ENCODE assay signal across 21 cellular contexts in genomic region chr11:12687216-12687623, GRCh38. TPM values are rescaled to one million over a fixed set of nuclear protein-coding genes. Genes with fewer than 3 reads are reported as not detected.
DNase-seq lines count a peak whose midpoint lies in the region; ATAC-seq and TF ChIP-seq lines count a peak whose summit lies in the region.
"Had no signal": no experiment of that assay in that cellular context is flagged by ENCODE, and none has a peak within 500 bp of the region (broad histone marks: within the 10 kb centered on the region; RNA-seq: fewer than 3 reads in every experiment).

No MANE protein-coding gene starts in this region.

- no peak for ATAC-seq in HG02870 (IDR thresholded peaks at IDR 0.05; ENCODE audit: unreplicated experiment)
- no peak for ATAC-seq in GM19463 (IDR thresholded peaks at IDR 0.05; ENCODE audit: unreplicated experiment)
- ATAC-seq: left lobe of liver had no signal

- H3K4me3 Mint-ChIP-seq in MCF 10A (ENCODE audit: unreplicated experiment): no peak overlapping the region
- no peak overlapping the region for H3K4me3 Mint-ChIP-seq in mesothelial cell of epicardium
- no peak overlapping the region for H3K4me3 Mint-ChIP-seq in activated T-helper 1 cell treated with anti-CD3 and anti-CD28 coated beads, Interleukin-12 subunit alpha, Interleukin-12 subunit beta, Interleukin-2, Interleukin-4 antibody, amounts not matched to agents 30 ng/mL and 10 ng/mL and 1 ng/mL, durations not matched to agents 14 hours and 24 hours and 36 hours
- H3K4me3 Mint-ChIP-seq: endodermal cell had no signal

- H4K20me1 ChIP-seq in mammary epithelial cell (ENCODE audit: insufficient read depth, low read length): no peaks in the 10 kb centered on the region

- H3K36me3 Mint-ChIP-seq in MCF 10A (ENCODE audit: insufficient read depth, unreplicated experiment) (peaks cover 36% of the 10 kb centered on the region), mesothelial cell of epicardium (no peaks in the 10 kb centered on the region)
- no peaks in the 10 kb centered on the region for H3K36me3 Mint-ChIP-seq in activated T-helper 1 cell treated with anti-CD3 and anti-CD28 coated beads, Interleukin-12 subunit alpha, Interleukin-12 subunit beta, Interleukin-2, Interleukin-4 antibody, amounts not matched to agents 30 ng/mL and 10 ng/mL and 1 ng/mL, durations not matched to agents 14 hours and 24 hours and 36 hours (ENCODE audit: low read depth)

- H3K27ac ChIP-seq in breast epithelium (peak overlapping the region; percentile 34 to 58), mammary epithelial cell (ENCODE audit: insufficient read depth, low read depth, low read length) (peak overlapping the region; percentile 46)
- H3K27ac ChIP-seq: C4-2B, testis had no signal

- H3K27me3 ChIP-seq in breast epithelium (no peaks in the 10 kb centered on the region), mammary epithelial cell (ENCODE audit: insufficient read depth, low read length) (no peaks in the 10 kb centered on the region)
- H3K27me3 ChIP-seq: adrenal gland, testis had no signal

- no peak overlapping the region for H2AFZ ChIP-seq in mammary epithelial cell (ENCODE audit: low read depth, low read length)

- H3K9me3 Mint-ChIP-seq in MCF 10A (ENCODE audit: unreplicated experiment) (no peaks in the 10 kb centered on the region), mesothelial cell of epicardium (no peaks in the 10 kb centered on the region)
- no peaks in the 10 kb centered on the region for H3K9me3 Mint-ChIP-seq in activated T-helper 1 cell treated with anti-CD3 and anti-CD28 coated beads, Interleukin-12 subunit alpha, Interleukin-12 subunit beta, Interleukin-2, Interleukin-4 antibody, amounts not matched to agents 30 ng/mL and 10 ng/mL and 1 ng/mL, durations not matched to agents 14 hours and 24 hours and 36 hours
- H3K9me3 Mint-ChIP-seq: endodermal cell had no signal

- TF ChIP-seq POLR2A in breast epithelium (IDR thresholded peaks at IDR 0.05): no peak

- DNase-seq in breast epithelium (ENCODE audit: low spot score in 2 of 2) (no peak), MCF 10A (ENCODE audit: unreplicated experiment) (no peak), mammary epithelial cell (no peak), mesothelial cell of epicardium (ENCODE audit: low spot score in 2 of 2, unreplicated experiment in 2 of 2) (no peak), AG20443 (ENCODE audit: low spot score) (no peak)
- no peak for DNase-seq in activated T-helper 1 cell treated with anti-CD3 and anti-CD28 coated beads, Interleukin-12 subunit alpha, Interleukin-12 subunit beta, Interleukin-2, Interleukin-4 antibody, amounts not matched to agents 30 ng/mL and 10 ng/mL and 1 ng/mL, durations not matched to agents 14 hours and 24 hours and 36 hours (ENCODE audit: low spot score)
- DNase-seq: activated CD4-positive, alpha-beta T cell treated with anti-CD3 and anti-CD28 coated beads for 4 hours; activated effector memory CD4-positive, alpha-beta T cell treated with Interleukin-2 at 50 U/mL for 16 hours; adrenal gland; DND-41; foreskin fibroblast; NCI-H2029 treated with DMSO at 0.1 percent for 48 hours; NCI-H524 treated with DMSO at 0.1 percent for 48 hours; occipital lobe; stimulated activated CD4-positive, alpha-beta T cell treated with anti-CD3 and anti-CD28 coated beads, Interleukin-2, amount 100 ng/mL, for 48 hours; testis had no signal

- H3K27me3 Mint-ChIP-seq in MCF 10A (ENCODE audit: insufficient read depth, unreplicated experiment) (no peaks in the 10 kb centered on the region), mesothelial cell of epicardium (ENCODE audit: low read depth) (no peaks in the 10 kb centered on the region)
- H3K27me3 Mint-ChIP-seq in activated T-helper 1 cell treated with anti-CD3 and anti-CD28 coated beads, Interleukin-12 subunit alpha, Interleukin-12 subunit beta, Interleukin-2, Interleukin-4 antibody, amounts not matched to agents 30 ng/mL and 10 ng/mL and 1 ng/mL, durations not matched to agents 14 hours and 24 hours and 36 hours (ENCODE audit: insufficient read depth): peaks cover 52% of the 10 kb centered on the region

- no peaks in the 10 kb centered on the region for H3K9me3 ChIP-seq in breast epithelium
- H3K9me3 ChIP-seq in mammary epithelial cell (replicated peaks; ENCODE audit: insufficient read depth, low read length): no peaks in the 10 kb centered on the region
- H3K9me3 ChIP-seq: adrenal gland, testis had no signal

- no peaks in the 10 kb centered on the region for H3K36me3 ChIP-seq in breast epithelium
- H3K36me3 ChIP-seq in mammary epithelial cell (ENCODE audit: insufficient read depth, low read length): no peaks in the 10 kb centered on the region
- H3K36me3 ChIP-seq: adrenal gland had no signal

- dilution Hi-C loops in mammary epithelial cell (cut with HindIII; ENCODE audit: low sequenced_read_pairs): no loop called here

- in situ Hi-C loops in mammary epithelial cell (cut with MboI; ENCODE audit: low sequenced_read_pairs in 2 of 2): no loop called here

- TF ChIP-seq CTCF in breast epithelium (IDR thresholded peaks at IDR 0.05): no peak
- no peak for TF ChIP-seq CTCF in MCF 10A (IDR thresholded peaks at IDR 0.05; ENCODE audit: unreplicated experiment)
- TF ChIP-seq CTCF in mammary epithelial cell (conservative IDR thresholded peaks at IDR 0.05 in 1 of 2, IDR thresholded peaks at IDR 0.05 in 1 of 2; ENCODE audit: extremely low read depth in 1 of 2, insufficient read depth in 1 of 2, low read depth in 1 of 2, low read length in 2 of 2): no peak
- TF ChIP-seq CTCF in mesothelial cell of epicardium (IDR thresholded peaks at IDR 0.05; ENCODE audit: unreplicated experiment): no peak

- H3K4me2 ChIP-seq in mammary epithelial cell (ENCODE audit: insufficient read depth, low read depth, low read length): peak overlapping the region; percentile 4

- H3K9ac ChIP-seq in mammary epithelial cell (ENCODE audit: insufficient read depth, low read length): no peak overlapping the region

- no TSS peak for BruUV-seq in MCF 10A (replicated peaks; lab: Mats Ljungman, UMichigan)
- BruUV-seq in mammary epithelial cell (replicated peaks; lab: Mats Ljungman, UMichigan): no TSS peak

- H3K4me1 ChIP-seq in breast epithelium (peaks cover 0 to 14% of the 10 kb centered on the region in 2 donors), mammary epithelial cell (ENCODE audit: insufficient read depth, low read length) (peaks cover 68% of the 10 kb centered on the region)

- intact Hi-C loops in breast epithelium (cut with DNase I; ENCODE audit: low total_unique reads) (no loop called here), MCF 10A (cut with micrococcal nuclease) (no loop called here), mammary epithelial cell (cut with micrococcal nuclease) (no loop called here)
- intact Hi-C loops in activated T-helper 1 cell treated with anti-CD3 and anti-CD28 coated beads, Interleukin-12 subunit alpha, Interleukin-12 subunit beta, Interleukin-2, Interleukin-4 antibody, amounts not matched to agents 30 ng/mL and 10 ng/mL and 1 ng/mL, durations not matched to agents 14 hours and 24 hours and 36 hours (cut with micrococcal nuclease): no loop called here

- peaks cover 99% of the 10 kb centered on the region for H3K79me2 ChIP-seq in mammary epithelial cell (ENCODE audit: insufficient read depth, low read length)

- H3K4me3 ChIP-seq in breast epithelium: no peak overlapping the region
- no peak overlapping the region for H3K4me3 ChIP-seq in mammary epithelial cell (replicated peaks in 1 of 3; ENCODE audit: insufficient read depth in 1 of 3, low read depth in 2 of 3, low read length in 3 of 3)
- H3K4me3 ChIP-seq: adrenal gland, testis had no signal

- 60% methylated on average over 1 of the region's 1 CpG for WGBS in mammary epithelial cell (ENCODE audit: low coverage, missing lambda C conversion rate)

- peaks cover 71% of the 10 kb centered on the region for H3K4me1 Mint-ChIP-seq in MCF 10A (ENCODE audit: insufficient read depth, unreplicated experiment)
- H3K4me1 Mint-ChIP-seq in mesothelial cell of epicardium: peaks cover 97% of the 10 kb centered on the region
- H3K4me1 Mint-ChIP-seq in activated T-helper 1 cell treated with anti-CD3 and anti-CD28 coated beads, Interleukin-12 subunit alpha, Interleukin-12 subunit beta, Interleukin-2, Interleukin-4 antibody, amounts not matched to agents 30 ng/mL and 10 ng/mL and 1 ng/mL, durations not matched to agents 14 hours and 24 hours and 36 hours (ENCODE audit: low read depth): no peaks in the 10 kb centered on the region

- no peak overlapping the region for H3K27ac Mint-ChIP-seq in MCF 10A (ENCODE audit: low read depth, unreplicated experiment)
- H3K27ac Mint-ChIP-seq in mesothelial cell of epicardium: peak overlapping the region; percentile 94
- no peak overlapping the region for H3K27ac Mint-ChIP-seq in activated T-helper 1 cell treated with anti-CD3 and anti-CD28 coated beads, Interleukin-12 subunit alpha, Interleukin-12 subunit beta, Interleukin-2, Interleukin-4 antibody, amounts not matched to agents 30 ng/mL and 10 ng/mL and 1 ng/mL, durations not matched to agents 14 hours and 24 hours and 36 hours
- H3K27ac Mint-ChIP-seq: endodermal cell had no signal

- POLR2A ChIA-PET in MCF 10A (lab: Yijun Ruan, JAX): interaction anchor here (11.2 kb wide), 1 partner anchor 8 kb away, joined by 248 read pairs; no protein-coding TSS in a partner anchor

- CTCF ChIA-PET in MCF 10A (lab: Yijun Ruan, JAX): interaction anchor here (0.7 to 1.0 kb wide), 2 partner anchors 155 to 276 kb away, joined by 3 read pairs; no protein-coding TSS in a partner anchor
- CTCF ChIA-PET in mammary epithelial cell (lab: Charles Lee; ENCODE audit: low non-redundant PET): no interaction called here

RNA-seq across cellular contexts. Expression of gene TEAD1, which starts 13.0 kb away (rescaled TPM):
- total RNA-seq in breast epithelium (100 to 1,000 TPM in 1 of 3 donors, 10 to 100 TPM in 2; 67.8 to 110 (median 80.1) TPM), MCF 10A (2022) (91.0 and 123 TPM in 2 replicates), mammary epithelial cell (100 to 1,000 TPM in 1 of 2 donors, 10 to 100 TPM in 1; 93.9 to 107 TPM), mesothelial cell of epicardium (156 to 163 TPM (median 161 TPM) in 3 replicates)
- 21.3 TPM for polyA plus RNA-seq in mammary epithelial cell
- polyA minus RNA-seq in mammary epithelial cell: 88.8 TPM
- total RNA-seq in activated T-helper 1 cell treated with anti-CD3 and anti-CD28 coated beads, Interleukin-12 subunit alpha, Interleukin-12 subunit beta, Interleukin-2, Interleukin-4 antibody, amounts not matched to agents 30 ng/mL and 10 ng/mL and 1 ng/mL, durations not matched to agents 14 hours and 24 hours and 36 hours: 0.41 and 1.2 TPM in 2 replicates

Comparison
In these comparisons a context has a peak if more than half of its experiments do, and no peak if none do; other contexts are left out.
1. RNA of gene TEAD1, which starts 13.0 kb away (total RNA-seq): 156 to 163 TPM in mesothelial cell of epicardium, 91.0 to 123 TPM in MCF 10A, 93.9 to 107 TPM in mammary epithelial cell and 67.8 to 110 TPM in breast epithelium; 0.41 to 1.2 TPM in activated T-helper 1 cell treated with anti-CD3 and anti-CD28 coated beads, Interleukin-12 subunit alpha, Interleukin-12 subunit beta, Interleukin-2, Interleukin-4 antibody, amounts not matched to agents 30 ng/mL and 10 ng/mL and 1 ng/mL, durations not matched to agents 14 hours and 24 hours and 36 hours; every median in the first group is over 10 times any median in the second.